Comparison of ENCODE assay signal across 1 cellular context in the genomic region with DNA sequence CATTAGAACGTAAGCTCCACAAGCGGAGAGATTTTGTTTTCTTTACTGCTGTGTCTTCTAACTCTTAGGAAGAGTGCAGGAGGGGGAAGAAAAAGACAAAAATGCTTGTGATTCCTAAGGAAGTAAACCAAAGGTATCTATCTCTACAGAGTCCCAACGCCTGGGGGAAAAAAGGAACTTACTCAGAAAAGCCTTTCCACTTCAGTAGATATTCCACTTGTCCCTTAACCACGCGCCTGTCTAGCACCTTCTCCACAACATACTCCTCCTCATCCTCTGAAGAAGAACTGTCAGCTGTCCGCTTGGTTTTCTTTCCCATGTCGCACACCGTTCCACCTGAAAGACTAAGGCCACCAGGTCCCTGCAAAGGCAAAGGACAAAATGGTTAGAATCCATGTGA.
TF ChIP-seq lines count a peak whose summit lies in the region.

No MANE protein-coding gene starts in this region.

TF ChIP-seq in H1, 55 proteins besides CTCF, POLR2A, EP300 and RAD21:
- TF ChIP-seq TAF7 (optimal IDR thresholded peaks at IDR 0.05; ENCODE audit: borderline replicate concordance, low read depth, low read length) (no peak), FOSL1 (IDR thresholded peaks at IDR 0.05; ENCODE audit: insufficient read depth, low read depth, low read length) (no peak), POLR2AphosphoS5 (IDR thresholded peaks at IDR 0.05; ENCODE audit: low read depth, low read length) (no peak), SP2 (IDR thresholded peaks at IDR 0.05; ENCODE audit: low read length) (no peak), PHF8 (conservative IDR thresholded peaks at IDR 0.05; ENCODE audit: low read depth, low read length) (no peak), EGR1 (IDR thresholded peaks at IDR 0.05; ENCODE audit: borderline replicate concordance, low read depth, low read length) (no peak), TAF1 (IDR thresholded peaks at IDR 0.05; ENCODE audit: low read depth, low read length) (no peak), RNF2 (IDR thresholded peaks at IDR 0.05; ENCODE audit: borderline replicate concordance, low read depth, low read length, missing control alignments, poor library complexity, severe bottlenecking) (no peak), MAFK (IDR thresholded peaks at IDR 0.05; ENCODE audit: low read depth, low read length) (no peak), ZNF274 (IDR thresholded peaks at IDR 0.05; ENCODE audit: borderline replicate concordance, extremely low read depth, low read length) (no peak), CTBP2 (IDR thresholded peaks at IDR 0.05; ENCODE audit: borderline replicate concordance, insufficient read depth, insufficient read length, low read length) (no peak), BRCA1 (IDR thresholded peaks at IDR 0.05; ENCODE audit: low read depth, low read length) (no peak), KDM5A (IDR thresholded peaks at IDR 0.05; ENCODE audit: low read length) (no peak), CBX5 (IDR thresholded peaks at IDR 0.05; ENCODE audit: low read depth, low read length) (no peak), CBX8 (IDR thresholded peaks at IDR 0.05; ENCODE audit: borderline replicate concordance, low read depth, low read length) (no peak), SP4 (IDR thresholded peaks at IDR 0.05; ENCODE audit: low read length) (no peak), YY1 (IDR thresholded peaks at IDR 0.05; ENCODE audit: low read depth, low read length) (no peak), SRF (IDR thresholded peaks at IDR 0.05; ENCODE audit: low read depth, low read length) (no peak), NANOG (IDR thresholded peaks at IDR 0.05; ENCODE audit: insufficient read depth, low read depth, low read length, poor library complexity, severe bottlenecking) (no peak)
